Comparison of ENCODE assay signal across 27 cellular contexts in genomic region chr19:14425696-14426138, GRCh38. TPM values are rescaled to one million over a fixed set of nuclear protein-coding genes. Genes with fewer than 3 reads are reported as not detected.
DNase-seq lines count a peak whose midpoint lies in the region; ATAC-seq, FAIRE-seq and TF ChIP-seq lines count a peak whose summit lies in the region.
"Had no signal": no experiment of that assay in that cellular context is flagged by ENCODE, and none has a peak within 500 bp of the region (broad histone marks: within the 10 kb centered on the region; RNA-seq: fewer than 3 reads in every experiment).

No MANE protein-coding gene starts in this region.

- H3K4me1 ChIP-seq in astrocyte (ENCODE audit: insufficient read depth, low read length) (no peaks in the 10 kb centered on the region), testis (peaks cover 3% of the 10 kb centered on the region)
- H3K4me1 ChIP-seq: right atrium auricular region, tibial nerve had no signal

- no peak for TF ChIP-seq CTCF in astrocyte (IDR thresholded peaks at IDR 0.05; ENCODE audit: insufficient read depth, low read depth, low read length)
- no peak for TF ChIP-seq CTCF in fibroblast of villous mesenchyme (IDR thresholded peaks at IDR 0.05; ENCODE audit: insufficient read depth, low read depth, low read length)
- no peak for TF ChIP-seq CTCF in testis (IDR thresholded peaks at IDR 0.05)

- no peak overlapping the region for H3K27ac ChIP-seq in astrocyte (ENCODE audit: low read depth, low read length)
- peak overlapping the region; percentile 48 to 65 for H3K27ac ChIP-seq in testis
- H3K27ac ChIP-seq: BLaER1 treated with 17β-estradiol and CSF1 and Interleukin-3, amounts not matched to agents 10 nM and 100 nM; heart left ventricle; right atrium auricular region; tibial nerve had no signal

- no peaks in the 10 kb centered on the region for H3K36me3 ChIP-seq in astrocyte (ENCODE audit: insufficient read depth, low read length)
- no peaks in the 10 kb centered on the region for H3K36me3 ChIP-seq in testis (ENCODE audit: low read depth, missing control alignments)
- H3K36me3 ChIP-seq: BLaER1 treated with 17β-estradiol and CSF1 and Interleukin-3, amounts not matched to agents 10 nM and 100 nM; heart left ventricle; MG63; right atrium auricular region; tibial nerve had no signal

- H3K4me3 Mint-ChIP-seq in astrocyte (ENCODE audit: unreplicated experiment), result no peak overlapping the region
- H3K4me3 Mint-ChIP-seq in activated T-cell treated with anti-CD3 and anti-CD28 coated beads, Interleukin-2, amount 50 U/mL, for 24 hours, result no peak overlapping the region
- H3K4me3 Mint-ChIP-seq: activated naive CD4-positive, alpha-beta T cell treated with anti-CD3 and anti-CD28 coated beads, Interleukin-2, amount 10 ng/mL, durations not matched to agents 7 days and 5 days; immature natural killer cell had no signal

- no peak overlapping the region for H3K4me3 ChIP-seq in astrocyte (ENCODE audit: insufficient read depth, low read depth, low read length)
- H3K4me3 ChIP-seq in fibroblast of villous mesenchyme (ENCODE audit: low read depth, low read length), result no peak overlapping the region
- H3K4me3 ChIP-seq in testis, result no peak overlapping the region
- H3K4me3 ChIP-seq: BLaER1 treated with 17β-estradiol and CSF1 and Interleukin-3, amounts not matched to agents 10 nM and 100 nM; heart left ventricle; MG63; right atrium auricular region; tibial nerve had no signal

- TF ChIP-seq POLR2A in testis (IDR thresholded peaks at IDR 0.05), result no peak

- H2AFZ ChIP-seq in astrocyte (ENCODE audit: low read depth, low read length), result peak overlapping the region; percentile 24

- no peaks in the 10 kb centered on the region for H3K4me1 Mint-ChIP-seq in astrocyte (ENCODE audit: low read depth, unreplicated experiment)
- no peaks in the 10 kb centered on the region for H3K4me1 Mint-ChIP-seq in activated T-cell treated with anti-CD3 and anti-CD28 coated beads, Interleukin-2, amount 50 U/mL, for 24 hours (ENCODE audit: low read depth)
- H3K4me1 Mint-ChIP-seq: brain had no signal

- H4K20me1 ChIP-seq in astrocyte (ENCODE audit: insufficient read depth, low read length), result no peaks in the 10 kb centered on the region
- H4K20me1 ChIP-seq: BLaER1 treated with 17β-estradiol and CSF1 and Interleukin-3, amounts not matched to agents 10 nM and 100 nM had no signal

- H3K9me3 Mint-ChIP-seq in astrocyte (ENCODE audit: unreplicated experiment), result no peaks in the 10 kb centered on the region
- H3K9me3 Mint-ChIP-seq in activated T-cell treated with anti-CD3 and anti-CD28 coated beads, Interleukin-2, amount 50 U/mL, for 24 hours, result no peaks in the 10 kb centered on the region
- H3K9me3 Mint-ChIP-seq: activated naive CD4-positive, alpha-beta T cell treated with anti-CD3 and anti-CD28 coated beads, Interleukin-2, amount 10 ng/mL, durations not matched to agents 7 days and 5 days had no signal

- no peak overlapping the region for H3K27ac Mint-ChIP-seq in astrocyte (ENCODE audit: unreplicated experiment)
- no peak overlapping the region for H3K27ac Mint-ChIP-seq in activated T-cell treated with anti-CD3 and anti-CD28 coated beads, Interleukin-2, amount 50 U/mL, for 24 hours
- H3K27ac Mint-ChIP-seq: activated naive CD4-positive, alpha-beta T cell treated with anti-CD3 and anti-CD28 coated beads, Interleukin-2, amount 10 ng/mL, durations not matched to agents 7 days and 5 days; brain; immature natural killer cell had no signal

- FAIRE-seq in astrocyte (lab: Jason Lieb, UNC), result no peak
- FAIRE-seq: TTC549 had no signal

- no peak overlapping the region for H3K4me2 ChIP-seq in astrocyte (ENCODE audit: low read length)
- H3K4me2 ChIP-seq: BLaER1 treated with 17β-estradiol and CSF1 and Interleukin-3, amounts not matched to agents 10 nM and 100 nM had no signal

- H3K9ac ChIP-seq in astrocyte (ENCODE audit: low read length), result no peak overlapping the region
- H3K9ac ChIP-seq: BLaER1 treated with 17β-estradiol and CSF1 and Interleukin-3, amounts not matched to agents 10 nM and 100 nM had no signal

- H3K79me2 ChIP-seq in astrocyte (ENCODE audit: insufficient read depth, low read length), result no peaks in the 10 kb centered on the region

- no peak for DNase-seq in left cardiac atrium
- DNase-seq in Right ventricle myocardium inferior (ENCODE audit: missing footprints), result no peak
- peak; percentile 50 for DNase-seq in astrocyte (ENCODE audit: low read depth)
- peak; percentile 84 for DNase-seq in fibroblast of villous mesenchyme (ENCODE audit: low read depth)
- DNase-seq in testis, result peak; percentile 91
- no peak for DNase-seq in activated T-cell treated with anti-CD3 and anti-CD28 coated beads, Interleukin-2, amount 50 U/mL, for 24 hours
- DNase-seq: 8988T; activated CD4-positive, alpha-beta T cell treated with anti-CD3 and anti-CD28 coated beads, Interleukin-2, amount 50 U/mL, for 4 hours; activated naive CD4-positive, alpha-beta T cell treated with anti-CD3 and anti-CD28 coated beads, Interleukin-2, amount 10 ng/mL, durations not matched to agents 7 days and 5 days; activated T-cell treated with anti-CD3 and anti-CD28 coated beads, Interleukin-2, amount 50 U/mL, for 1 hour; DMS 273 treated with DMSO at 0.1 percent for 48 hours; GOT3; heart left ventricle; immature natural killer cell; MG63; NCI-H187 treated with DMSO at 0.1 percent for 48 hours; NCI-H446 treated with DMSO at 0.1 percent for 48 hours; stimulated activated naive CD4-positive, alpha-beta T cell treated with Interleukin-2 at 50 U/mL for 16 hours; SW 1271 had no signal

- no peaks in the 10 kb centered on the region for H3K36me3 Mint-ChIP-seq in astrocyte (ENCODE audit: low read depth, unreplicated experiment)
- no peaks in the 10 kb centered on the region for H3K36me3 Mint-ChIP-seq in activated T-cell treated with anti-CD3 and anti-CD28 coated beads, Interleukin-2, amount 50 U/mL, for 24 hours (ENCODE audit: low read depth)
- H3K36me3 Mint-ChIP-seq: activated naive CD4-positive, alpha-beta T cell treated with anti-CD3 and anti-CD28 coated beads, Interleukin-2, amount 10 ng/mL, durations not matched to agents 7 days and 5 days; brain; immature natural killer cell had no signal

- intact Hi-C loops in left cardiac atrium (cut with DNase I), result no loop called here
- intact Hi-C loops in Right ventricle myocardium inferior (cut with DNase I), result no loop called here
- intact Hi-C loops in testis (cut with DNase I; ENCODE audit: low total_unique reads), result loop anchor here (10.0 kb wide), 1 partner anchor 49 kb away; the partner anchor contains the start of gene PTGER1

- peak; percentile 12 to 87 for ATAC-seq in left cardiac atrium
- no peak for ATAC-seq in Right ventricle myocardium inferior
- ATAC-seq in HG02981 (IDR thresholded peaks at IDR 0.05; ENCODE audit: unreplicated experiment), result no peak
- ATAC-seq in GM21737 (IDR thresholded peaks at IDR 0.05; ENCODE audit: unreplicated experiment), result no peak
- ATAC-seq: heart left ventricle had no signal

- H3K27me3 Mint-ChIP-seq in astrocyte (ENCODE audit: low read depth, unreplicated experiment), result peaks cover 13% of the 10 kb centered on the region
- H3K27me3 Mint-ChIP-seq in activated T-cell treated with anti-CD3 and anti-CD28 coated beads, Interleukin-2, amount 50 U/mL, for 24 hours, result no peaks in the 10 kb centered on the region

- no peaks in the 10 kb centered on the region for H3K9me3 ChIP-seq in astrocyte (ENCODE audit: insufficient read depth, low read depth, low read length)
- H3K9me3 ChIP-seq in testis, result no peaks in the 10 kb centered on the region
- H3K9me3 ChIP-seq: BLaER1 treated with 17β-estradiol and CSF1 and Interleukin-3, amounts not matched to agents 10 nM and 100 nM; heart left ventricle; MG63; right atrium auricular region; tibial nerve had no signal

- 52 to 64% methylated on average over 7 of the region's 7 CpGs for WGBS in testis, 2 donors

- no peaks in the 10 kb centered on the region for H3K27me3 ChIP-seq in astrocyte (ENCODE audit: insufficient read depth, low read length)
- no peaks in the 10 kb centered on the region for H3K27me3 ChIP-seq in testis
- H3K27me3 ChIP-seq: BLaER1 treated with 17β-estradiol and CSF1 and Interleukin-3, amounts not matched to agents 10 nM and 100 nM; heart left ventricle; MG63; right atrium auricular region; tibial nerve had no signal

RNA-seq across cellular contexts. Expression of gene DDX39A, which starts 6.6 kb away (rescaled TPM):
- total RNA-seq in left cardiac atrium, result 10 to 100 TPM; 31.8 to 41.6 TPM
- total RNA-seq in Right ventricle myocardium inferior, result 32.2 TPM
- total RNA-seq in astrocyte, result 44.2 and 54.9 TPM in 2 replicates
- 56.6 and 63.8 TPM in 2 replicates for total RNA-seq in fibroblast of villous mesenchyme
- total RNA-seq in testis, result 100 to 1,000 TPM; 218 to 295 TPM
- 323 TPM for polyA plus RNA-seq in testis (ENCODE audit: insufficient read depth, low read depth, low replicate concordance)

RNA-seq across cellular contexts. Expression of gene PKN1, which starts 7.4 kb away (rescaled TPM):
- 100 to 1,000 TPM; 119 to 146 TPM for total RNA-seq in left cardiac atrium
- total RNA-seq in Right ventricle myocardium inferior, result 149 TPM
- 59.2 and 68.3 TPM in 2 replicates for total RNA-seq in astrocyte
- 127 and 207 TPM in 2 replicates for total RNA-seq in fibroblast of villous mesenchyme
- 100 to 1,000 TPM; 204 to 259 TPM for total RNA-seq in testis
- 116 TPM for polyA plus RNA-seq in testis (ENCODE audit: insufficient read depth, low read depth, low replicate concordance)

RNA-seq across cellular contexts. Expression of gene ADGRE5, which starts 44.5 kb away (rescaled TPM):
- 10 to 100 TPM; 41.6 to 43.8 TPM for total RNA-seq in left cardiac atrium
- total RNA-seq in Right ventricle myocardium inferior, result 32.6 TPM
- 8.2 and 9.2 TPM in 2 replicates for total RNA-seq in astrocyte
- total RNA-seq in fibroblast of villous mesenchyme, result 40.9 and 48.4 TPM in 2 replicates
- 10 to 100 TPM in 1 of 2 donors, 1 to 10 TPM in 1; 8.7 to 14.6 TPM for total RNA-seq in testis
- 21.2 TPM for polyA plus RNA-seq in testis (ENCODE audit: insufficient read depth, low read depth, low replicate concordance)

RNA-seq across cellular contexts. Expression of gene PTGER1, which starts 49.4 kb away (rescaled TPM):
- total RNA-seq in left cardiac atrium, result under 1 TPM; 0.24 to 0.97 TPM
- total RNA-seq in Right ventricle myocardium inferior, result not detected
- 0.41 and 0.91 TPM in 2 replicates for total RNA-seq in astrocyte
- total RNA-seq in fibroblast of villous mesenchyme, result 2.6 and 3.9 TPM in 2 replicates
- total RNA-seq in testis, result 1 to 10 TPM; 1.4 to 1.5 TPM
- polyA plus RNA-seq in testis (ENCODE audit: insufficient read depth, low read depth, low replicate concordance), result 0.22 TPM
- total RNA-seq: right atrium auricular region had no signal
- polyA plus RNA-seq: neural cell had no signal

Comparison
In these comparisons a context has a peak if more than half of its experiments do, and no peak if none do; other contexts are left out.
1. ATAC-seq: peak in left cardiac atrium (2 of 2); none in Right ventricle myocardium inferior (single experiment), HG02981 (single experiment) and GM21737 (single experiment).
2. DNase-seq: peak in astrocyte (single experiment), fibroblast of villous mesenchyme (single experiment) and testis (single experiment); none in left cardiac atrium (single experiment), Right ventricle myocardium inferior (single experiment) and activated T-cell treated with anti-CD3 and anti-CD28 coated beads, Interleukin-2, amount 50 U/mL, for 24 hours (single experiment).